8 cellular contexts compared by ENCODE assay signal in the genomic region with DNA sequence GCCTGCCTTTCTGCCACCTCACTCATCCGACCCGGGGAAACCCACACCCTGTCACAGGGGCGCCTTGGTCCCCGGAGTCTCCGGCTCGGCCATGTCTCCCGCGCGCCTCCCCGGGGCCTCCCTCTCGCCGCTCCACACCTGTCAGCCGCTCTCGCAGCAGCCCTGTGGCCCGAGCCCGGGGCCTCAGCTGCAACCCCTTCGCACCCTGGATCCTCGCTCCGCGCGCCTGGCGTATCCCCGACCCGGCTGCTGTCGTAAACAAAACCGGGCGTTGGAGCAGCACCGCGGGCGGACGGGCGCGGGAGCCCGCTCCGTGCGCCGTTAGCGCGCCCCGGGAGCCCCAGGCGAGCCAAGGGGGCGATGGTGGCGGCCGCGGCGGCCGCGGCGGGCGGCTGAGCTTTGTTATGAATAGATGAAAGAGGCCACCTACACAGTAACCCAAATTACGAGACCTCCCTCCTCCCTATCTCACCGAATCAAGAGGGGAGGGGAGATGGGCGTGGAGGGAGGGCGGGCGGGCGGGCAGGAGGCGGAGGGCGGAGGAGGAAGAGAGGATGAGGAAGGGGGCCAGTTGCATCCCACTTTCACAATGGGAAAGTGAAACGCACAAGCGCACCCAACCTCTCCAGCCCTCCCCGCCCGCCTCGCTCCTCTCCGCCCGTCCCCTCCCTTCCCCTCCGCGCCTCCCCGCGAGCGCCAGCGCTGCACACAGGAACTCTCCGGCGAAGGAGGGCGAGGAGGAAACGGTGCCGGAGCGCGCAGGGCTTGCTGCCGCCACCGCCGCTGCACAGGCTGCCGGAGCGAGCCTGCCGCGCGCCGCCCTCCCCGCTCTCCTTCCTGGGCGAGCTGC. TPM values are rescaled to one million over a fixed set of nuclear protein-coding genes. Genes with fewer than 3 reads are reported as not detected.
A peak's percentile ranks its signal among the peaks of the same experiment; 100 is the strongest.
DNase-seq lines count a peak whose midpoint lies in the region; ATAC-seq and TF ChIP-seq lines count a peak whose summit lies in the region.

PLXNC1 (plus strand) TSS at position 587 of the 850 bp plus-strand sequence. CDS start 395 bp downstream, outside the sequence.

- no peak within 1 kb of the TSS for H3K9ac ChIP-seq in GM23248

- H3K27me3 ChIP-seq in GM06990 (replicated peaks; ENCODE audit: control insufficient read depth, insufficient read depth, low read length) (no peaks in the 10 kb centered on the region), GM23248 (replicated peaks; ENCODE audit: insufficient read depth) (peaks cover 60% of the 10 kb centered on the region)

- H3K36me3 ChIP-seq in GM06990 (ENCODE audit: control insufficient read depth, insufficient read depth, low read length) (no peaks in the 10 kb centered on the region), GM23248 (ENCODE audit: low read depth) (no peaks in the 10 kb centered on the region)

- TF ChIP-seq CTCF in GM06990 (IDR thresholded peaks at IDR 0.05; ENCODE audit: insufficient read depth, low read length, poor library complexity, severe bottlenecking) (no peak), choroid plexus epithelial cell (conservative IDR thresholded peaks at IDR 0.05; ENCODE audit: low read depth, low read length) (no peak)

- no peaks in the 10 kb centered on the region for H3F3A ChIP-seq in GM23248 (ENCODE audit: insufficient read depth)

- no peaks in the 10 kb centered on the region for H3K4me1 ChIP-seq in GM23248 (ENCODE audit: insufficient read depth)

- H3K9me2 ChIP-seq in GM23248 (ENCODE audit: insufficient read depth) = no peaks in the 10 kb centered on the region

- DNase-seq in GM06990 (ENCODE audit: extremely low read depth, insufficient read length) (peak; percentile 86), GM23248 (peak; percentile 70), MV-4-11 (lab: John Stamatoyannopoulos, UW) (peak; percentile 47), choroid plexus epithelial cell (ENCODE audit: low read depth) (peak; percentile 67), left kidney (ENCODE audit: low read depth, low spot score) (peak; percentile 80), kidney glomerular epithelial cell (lab: John Stamatoyannopoulos, UW) (no peak)
- DNase-seq in activated CD4-positive, alpha-beta T cell treated with anti-CD3 and anti-CD28 coated beads for 36 hours = peak; percentile 84
- peak; percentile 73 to 76 for DNase-seq in stimulated activated CD4-positive, alpha-beta T cell treated with anti-CD3 and anti-CD28 coated beads, Interleukin-2, amount 100 ng/mL, for 24 hours

- CTCF ChIA-PET in activated CD4-positive, alpha-beta T cell treated with anti-CD3 and anti-CD28 coated beads for 36 hours (lab: Charles Lee) = interaction anchor here (0.7 to 1.3 kb wide), 5 partner anchors 14 to 311 kb away, joined by 3 to 4 read pairs (median 3); no protein-coding TSS in a partner anchor

- in situ Hi-C loops in GM23248 (cut with MboI) = loop anchor here (10.0 to 25.0 kb wide), 3 partner anchors 287 to 1189 kb away; no protein-coding TSS in a partner anchor

- POLR2A ChIA-PET in activated CD4-positive, alpha-beta T cell treated with anti-CD3 and anti-CD28 coated beads for 36 hours (lab: Charles Lee) = interaction anchor here (2.1 kb wide), 1 partner anchor 60 kb away, joined by 6 read pairs; no protein-coding TSS in a partner anchor

- no peaks in the 10 kb centered on the region for H3K9me3 Mint-ChIP-seq in activated CD4-positive, alpha-beta T cell treated with anti-CD3 and anti-CD28 coated beads for 36 hours (ENCODE audit: low read depth)

- intact Hi-C loops in activated CD4-positive, alpha-beta T cell treated with anti-CD3 and anti-CD28 coated beads for 36 hours (cut with DNase I, micrococcal nuclease) = loop anchor here (1.0 to 10.0 kb wide), 12 partner anchors 59 to 837 kb away; partner anchors contain the start of gene CEP83 (in 2 of the 2)

- H3K4me2 ChIP-seq in GM23248 (ENCODE audit: unreplicated experiment) = peak within 1 kb of the TSS; percentile 17

- no peak within 1 kb of the TSS for H3K27ac Mint-ChIP-seq in activated CD4-positive, alpha-beta T cell treated with anti-CD3 and anti-CD28 coated beads for 36 hours

- H3K4me1 Mint-ChIP-seq in activated CD4-positive, alpha-beta T cell treated with anti-CD3 and anti-CD28 coated beads for 36 hours = peaks cover 17% of the 10 kb centered on the region

- peak; percentile 69 for ATAC-seq in activated CD4-positive, alpha-beta T cell treated with anti-CD3 and anti-CD28 coated beads for 36 hours

- H3K27me3 Mint-ChIP-seq in activated CD4-positive, alpha-beta T cell treated with anti-CD3 and anti-CD28 coated beads for 36 hours = peaks cover 24% of the 10 kb centered on the region

- H3K36me3 Mint-ChIP-seq in activated CD4-positive, alpha-beta T cell treated with anti-CD3 and anti-CD28 coated beads for 36 hours (ENCODE audit: low read depth) = no peaks in the 10 kb centered on the region

- H2AFZ ChIP-seq in GM23248 = peak within 1 kb of the TSS; percentile 52

- WGBS in GM23248 (ENCODE audit: low coverage in 1 of 2, low lambda C conversion rate in 2 of 2, missing lambda C conversion rate in 2 of 2), 2 experiments = 2 to 3% methylated on average over 56 to 89 of the region's 89 CpGs

- no peaks in the 10 kb centered on the region for H3K79me2 ChIP-seq in GM23248 (ENCODE audit: insufficient read depth)

- H3K9me3 ChIP-seq in GM23248 (ENCODE audit: low read depth) = no peaks in the 10 kb centered on the region

- no peaks in the 10 kb centered on the region for H4K20me1 ChIP-seq in GM23248 (ENCODE audit: insufficient read depth)

- peak within 1 kb of the TSS; percentile 77 for H3K4me3 Mint-ChIP-seq in activated CD4-positive, alpha-beta T cell treated with anti-CD3 and anti-CD28 coated beads for 36 hours

- no peak within 1 kb of the TSS for H3K27ac ChIP-seq in GM23248

- H3K4me3 ChIP-seq in GM06990 (replicated peaks; ENCODE audit: low read depth, low read length) (peak within 1 kb of the TSS; percentile 72), GM23248 (peak within 1 kb of the TSS; percentile 67), choroid plexus epithelial cell (ENCODE audit: low read depth, low read length) (peak within 1 kb of the TSS; percentile 59)

RNA-seq across cellular contexts. Expression of gene PLXNC1, which starts in this region (rescaled TPM):
- 1.9 and 2.1 TPM in 2 replicates for total RNA-seq in GM23248 (2014; rRNA removed; shearing (Covaris generic))
- 0.70 and 0.78 TPM in 2 replicates for polyA plus RNA-seq in GM23248 (2016; fragmentation: Nextera tagmentation; extraction: Ambion mirVana)
- 1 to 10 TPM; 5.3 TPM for total RNA-seq in activated CD4-positive, alpha-beta T cell treated with anti-CD3 and anti-CD28 coated beads for 36 hours
